In the genomic region with DNA sequence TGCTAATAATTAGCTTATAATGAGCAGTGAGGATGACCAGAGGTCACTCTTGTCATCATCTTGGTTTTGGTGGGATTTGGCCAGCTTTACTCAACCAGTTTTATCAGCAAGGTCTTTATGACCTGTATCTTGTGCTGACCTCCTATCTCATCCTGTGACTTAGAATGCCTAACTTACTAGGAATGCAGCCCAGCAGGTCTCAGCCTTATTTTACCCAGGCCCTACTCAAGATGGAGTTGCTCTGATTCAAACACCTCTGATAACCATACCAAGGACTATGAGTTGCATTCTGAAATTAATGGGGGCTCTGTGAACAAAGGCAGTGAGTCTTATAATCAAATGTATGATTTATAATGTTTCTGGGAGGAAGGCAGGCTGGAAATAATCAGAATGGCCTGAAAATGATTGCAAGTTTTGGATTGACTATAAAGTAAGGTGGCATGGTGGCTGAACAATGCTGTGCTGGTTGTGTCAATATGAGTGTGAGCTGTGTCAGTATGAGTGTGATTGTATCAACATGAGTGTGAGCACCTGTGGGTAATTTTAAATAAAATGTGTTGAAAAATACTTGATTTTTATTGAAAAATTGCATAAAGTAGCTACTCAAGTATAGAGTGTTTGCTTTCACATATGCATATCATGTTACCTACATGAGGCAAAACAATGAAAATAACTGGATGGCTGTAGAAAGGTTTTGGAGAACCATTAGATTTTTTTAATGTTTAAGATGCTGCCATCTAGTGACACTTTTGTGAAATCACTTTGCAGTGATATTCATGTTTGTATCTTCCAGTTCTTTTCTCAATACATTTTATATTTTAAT, we compare ENCODE assay signal across 8 cellular contexts.
DNase-seq lines count a peak whose midpoint lies in the region; ATAC-seq and TF ChIP-seq lines count a peak whose summit lies in the region.

No MANE protein-coding gene starts in this region.

- no peaks in the 10 kb centered on the region for H3K36me3 Mint-ChIP-seq in activated naive CD4-positive, alpha-beta T cell treated with anti-CD3 and anti-CD28 coated beads, Interleukin-2, amount 10 ng/mL, durations not matched to agents 7 days and 5 days

- H3K4me3 ChIP-seq in osteoblast (ENCODE audit: insufficient read depth, low read length) = no peak overlapping the region

- H3K9me3 ChIP-seq in osteoblast (ENCODE audit: low read depth, low read length) = no peaks in the 10 kb centered on the region

- ATAC-seq in HG03039 (IDR thresholded peaks at IDR 0.05; ENCODE audit: unreplicated experiment) = peak; percentile 42
- ATAC-seq in HG03025 (IDR thresholded peaks at IDR 0.05; ENCODE audit: low FRiP score, unreplicated experiment) = no peak

- no peaks in the 10 kb centered on the region for H3K4me1 ChIP-seq in osteoblast (ENCODE audit: insufficient read depth, low read length)

- TF ChIP-seq CTCF in 22Rv1 (IDR thresholded peaks at IDR 0.05) = peak; percentile 48
- 0 out of 2 replicates have a peak, but pooled peaks have one; percentile 12 for TF ChIP-seq CTCF in GM12874 (IDR thresholded peaks at IDR 0.05; ENCODE audit: insufficient read depth, low read depth, low read length)
- peak; percentile 61 for TF ChIP-seq CTCF in osteoblast (IDR thresholded peaks at IDR 0.05; ENCODE audit: extremely low read depth, low read depth, low read length)

- no peaks in the 10 kb centered on the region for H3K27me3 ChIP-seq in osteoblast (ENCODE audit: insufficient read depth, low read length)

- no peak overlapping the region for H3K27ac ChIP-seq in 22Rv1
- no peak overlapping the region for H3K27ac ChIP-seq in osteoblast (ENCODE audit: low read depth, low read length)

- no peaks in the 10 kb centered on the region for H3K4me1 Mint-ChIP-seq in activated naive CD4-positive, alpha-beta T cell treated with anti-CD3 and anti-CD28 coated beads, Interleukin-2, amount 10 ng/mL, durations not matched to agents 7 days and 5 days

- no peak overlapping the region for H3K27ac Mint-ChIP-seq in activated naive CD4-positive, alpha-beta T cell treated with anti-CD3 and anti-CD28 coated beads, Interleukin-2, amount 10 ng/mL, durations not matched to agents 7 days and 5 days

- DNase-seq in NCI-H748 (lab: John Stamatoyannopoulos, UW; ENCODE audit: unreplicated experiment) (peak; percentile 65), dermis blood vessel endothelial cell (peak; percentile 59), osteoblast (ENCODE audit: insufficient read length, low spot score, missing footprints) (no peak)
- no peak for DNase-seq in activated naive CD4-positive, alpha-beta T cell treated with anti-CD3 and anti-CD28 coated beads, Interleukin-2, amount 10 ng/mL, durations not matched to agents 7 days and 5 days

- H3K4me2 ChIP-seq in osteoblast (ENCODE audit: insufficient read depth, low read length) = no peak overlapping the region

- peaks cover 3% of the 10 kb centered on the region for H3K27me3 Mint-ChIP-seq in activated naive CD4-positive, alpha-beta T cell treated with anti-CD3 and anti-CD28 coated beads, Interleukin-2, amount 10 ng/mL, durations not matched to agents 7 days and 5 days

- CTCF ChIA-PET in activated naive CD4-positive, alpha-beta T cell treated with anti-CD3 and anti-CD28 coated beads, Interleukin-2, amount 10 ng/mL, durations not matched to agents 7 days and 5 days (lab: Charles Lee) = interaction anchor here (1.0 to 1.6 kb wide), 4 partner anchors 9 to 74 kb away, joined by 3 to 7 read pairs (median 3); no protein-coding TSS in a partner anchor

- no peaks in the 10 kb centered on the region for H3K79me2 ChIP-seq in osteoblast (ENCODE audit: insufficient read depth, low read length)

- no peak overlapping the region for H2AFZ ChIP-seq in osteoblast (ENCODE audit: low read length)

- no peak overlapping the region for H3K4me3 Mint-ChIP-seq in activated naive CD4-positive, alpha-beta T cell treated with anti-CD3 and anti-CD28 coated beads, Interleukin-2, amount 10 ng/mL, durations not matched to agents 7 days and 5 days

- H3K36me3 ChIP-seq in osteoblast (ENCODE audit: insufficient read depth, low read length) = no peaks in the 10 kb centered on the region

- no peaks in the 10 kb centered on the region for H4K20me1 ChIP-seq in osteoblast (ENCODE audit: insufficient read depth, low read length)

- no peaks in the 10 kb centered on the region for H3K9me3 Mint-ChIP-seq in activated naive CD4-positive, alpha-beta T cell treated with anti-CD3 and anti-CD28 coated beads, Interleukin-2, amount 10 ng/mL, durations not matched to agents 7 days and 5 days

Comparison
In these comparisons a context has a peak if more than half of its experiments do, and no peak if none do; other contexts are left out.
1. DNase-seq: peak in NCI-H748 (single experiment) and dermis blood vessel endothelial cell (single experiment); none in osteoblast (single experiment) and activated naive CD4-positive, alpha-beta T cell treated with anti-CD3 and anti-CD28 coated beads, Interleukin-2, amount 10 ng/mL, durations not matched to agents 7 days and 5 days (single experiment).
2. Peak in every context shown above with its lines, with median percentiles within 50 percentile points of each other: CTCF ChIP-seq.